1 cellular context compared by ENCODE assay signal in genomic region chr16:10554569-10554968, GRCh38.
TF ChIP-seq lines count a peak whose summit lies in the region.

No MANE protein-coding gene starts in this region.

TF ChIP-seq in GM12878, 131 proteins besides CTCF, POLR2A, EP300 and RAD21:
- TF ChIP-seq, protein P1, sequence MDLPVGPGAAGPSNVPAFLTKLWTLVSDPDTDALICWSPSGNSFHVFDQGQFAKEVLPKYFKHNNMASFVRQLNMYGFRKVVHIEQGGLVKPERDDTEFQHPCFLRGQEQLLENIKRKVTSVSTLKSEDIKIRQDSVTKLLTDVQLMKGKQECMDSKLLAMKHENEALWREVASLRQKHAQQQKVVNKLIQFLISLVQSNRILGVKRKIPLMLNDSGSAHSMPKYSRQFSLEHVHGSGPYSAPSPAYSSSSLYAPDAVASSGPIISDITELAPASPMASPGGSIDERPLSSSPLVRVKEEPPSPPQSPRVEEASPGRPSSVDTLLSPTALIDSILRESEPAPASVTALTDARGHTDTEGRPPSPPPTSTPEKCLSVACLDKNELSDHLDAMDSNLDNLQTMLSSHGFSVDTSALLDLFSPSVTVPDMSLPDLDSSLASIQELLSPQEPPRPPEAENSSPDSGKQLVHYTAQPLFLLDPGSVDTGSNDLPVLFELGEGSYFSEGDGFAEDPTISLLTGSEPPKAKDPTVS (IDR thresholded peaks at IDR 0.05; ENCODE audit: low read depth, low read length): no peak
- TF ChIP-seq CHD1 (IDR thresholded peaks at IDR 0.05; ENCODE audit: low read depth, low read length): no peak
- TF ChIP-seq TCF12 (IDR thresholded peaks at IDR 0.05; ENCODE audit: low read depth, low read length): no peak
- TF ChIP-seq, protein P2, sequence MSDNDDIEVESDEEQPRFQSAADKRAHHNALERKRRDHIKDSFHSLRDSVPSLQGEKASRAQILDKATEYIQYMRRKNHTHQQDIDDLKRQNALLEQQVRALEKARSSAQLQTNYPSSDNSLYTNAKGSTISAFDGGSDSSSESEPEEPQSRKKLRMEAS (IDR thresholded peaks at IDR 0.05; ENCODE audit: low read depth, low read length): no peak
- no peak for TF ChIP-seq MEF2B (IDR thresholded peaks at IDR 0.05; ENCODE audit: partially characterized antibody, poor library complexity, severe bottlenecking)
- TF ChIP-seq, protein P3, sequence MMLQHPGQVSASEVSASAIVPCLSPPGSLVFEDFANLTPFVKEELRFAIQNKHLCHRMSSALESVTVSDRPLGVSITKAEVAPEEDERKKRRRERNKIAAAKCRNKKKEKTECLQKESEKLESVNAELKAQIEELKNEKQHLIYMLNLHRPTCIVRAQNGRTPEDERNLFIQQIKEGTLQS (IDR thresholded peaks at IDR 0.05; ENCODE audit: borderline replicate concordance, extremely low read depth, low read depth, low read length): no peak
